1 cellular context compared by ENCODE assay signal in the genomic region with DNA sequence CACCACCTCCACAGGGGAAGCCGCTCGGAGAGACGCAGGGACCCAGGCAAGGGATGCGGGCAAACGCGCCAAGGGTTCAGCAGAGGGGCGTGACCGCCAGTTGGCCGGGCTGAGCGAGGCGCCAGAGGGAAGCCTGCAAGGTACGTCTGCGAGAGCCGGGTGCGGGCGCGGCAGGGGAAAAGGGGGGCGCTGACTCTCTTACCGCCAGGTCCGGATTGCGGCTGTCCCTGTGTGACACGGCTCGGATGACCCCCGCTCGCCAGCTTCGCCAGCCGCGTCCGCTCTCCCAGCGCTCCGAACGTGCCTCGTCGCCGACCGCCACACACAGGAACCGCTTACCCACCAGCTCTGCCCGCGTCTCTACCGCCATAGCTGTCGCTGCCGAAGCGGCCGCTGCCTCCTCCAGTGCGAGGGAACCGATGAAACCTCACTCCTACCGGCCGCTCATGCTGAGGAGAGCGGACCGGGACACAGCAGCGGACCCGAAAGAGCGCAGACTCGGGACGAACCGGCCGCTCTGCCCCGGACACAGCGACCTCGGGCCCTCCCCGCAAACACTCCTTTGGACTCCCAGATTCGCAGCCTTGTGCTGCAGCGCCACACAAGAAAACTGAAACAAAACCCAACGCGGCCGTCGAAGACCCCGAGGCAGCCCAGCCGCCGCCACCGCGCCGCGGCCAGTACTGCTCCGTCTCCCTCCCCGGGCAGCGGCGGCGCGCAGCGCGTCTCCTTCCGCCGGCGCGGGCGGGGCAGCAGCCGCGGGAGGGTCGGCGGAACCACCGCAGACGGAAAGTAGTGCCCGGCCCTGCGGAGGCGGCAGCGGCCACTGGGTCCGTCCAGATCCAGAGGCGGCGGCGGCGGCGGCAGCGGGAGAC.
A peak's percentile ranks its signal among the peaks of the same experiment; 100 is the strongest.
TF ChIP-seq lines count a peak whose summit lies in the region.

TSS of gene JMJD1C (minus strand) at position 685 of the 875 bp plus-strand sequence. CDS start at position 370, 315 bp downstream.

TF ChIP-seq in WTC11, 78 proteins besides CTCF, POLR2A, EP300 and RAD21 (continued from another document):
- TF ChIP-seq IRF2 (CRISPR knock-in tag; IDR thresholded peaks at IDR 0.05; ENCODE audit: borderline replicate concordance, low read depth) = no peak
- 0 out of 2 replicates have a peak, but pooled peaks have one; percentile 27 for TF ChIP-seq TP53 (CRISPR knock-in tag; IDR thresholded peaks at IDR 0.05)
- no peak for TF ChIP-seq GABPB1 (CRISPR knock-in tag; IDR thresholded peaks at IDR 0.05)
- TF ChIP-seq OVOL2 (CRISPR knock-in tag; IDR thresholded peaks at IDR 0.05; ENCODE audit: borderline replicate concordance) = no peak; the same call in 1 of the 2 replicates
- peak; percentile 57; the same call in 1 of the 2 replicates for TF ChIP-seq ATF1 (CRISPR knock-in tag; IDR thresholded peaks at IDR 0.05)
- TF ChIP-seq, protein P1, sequence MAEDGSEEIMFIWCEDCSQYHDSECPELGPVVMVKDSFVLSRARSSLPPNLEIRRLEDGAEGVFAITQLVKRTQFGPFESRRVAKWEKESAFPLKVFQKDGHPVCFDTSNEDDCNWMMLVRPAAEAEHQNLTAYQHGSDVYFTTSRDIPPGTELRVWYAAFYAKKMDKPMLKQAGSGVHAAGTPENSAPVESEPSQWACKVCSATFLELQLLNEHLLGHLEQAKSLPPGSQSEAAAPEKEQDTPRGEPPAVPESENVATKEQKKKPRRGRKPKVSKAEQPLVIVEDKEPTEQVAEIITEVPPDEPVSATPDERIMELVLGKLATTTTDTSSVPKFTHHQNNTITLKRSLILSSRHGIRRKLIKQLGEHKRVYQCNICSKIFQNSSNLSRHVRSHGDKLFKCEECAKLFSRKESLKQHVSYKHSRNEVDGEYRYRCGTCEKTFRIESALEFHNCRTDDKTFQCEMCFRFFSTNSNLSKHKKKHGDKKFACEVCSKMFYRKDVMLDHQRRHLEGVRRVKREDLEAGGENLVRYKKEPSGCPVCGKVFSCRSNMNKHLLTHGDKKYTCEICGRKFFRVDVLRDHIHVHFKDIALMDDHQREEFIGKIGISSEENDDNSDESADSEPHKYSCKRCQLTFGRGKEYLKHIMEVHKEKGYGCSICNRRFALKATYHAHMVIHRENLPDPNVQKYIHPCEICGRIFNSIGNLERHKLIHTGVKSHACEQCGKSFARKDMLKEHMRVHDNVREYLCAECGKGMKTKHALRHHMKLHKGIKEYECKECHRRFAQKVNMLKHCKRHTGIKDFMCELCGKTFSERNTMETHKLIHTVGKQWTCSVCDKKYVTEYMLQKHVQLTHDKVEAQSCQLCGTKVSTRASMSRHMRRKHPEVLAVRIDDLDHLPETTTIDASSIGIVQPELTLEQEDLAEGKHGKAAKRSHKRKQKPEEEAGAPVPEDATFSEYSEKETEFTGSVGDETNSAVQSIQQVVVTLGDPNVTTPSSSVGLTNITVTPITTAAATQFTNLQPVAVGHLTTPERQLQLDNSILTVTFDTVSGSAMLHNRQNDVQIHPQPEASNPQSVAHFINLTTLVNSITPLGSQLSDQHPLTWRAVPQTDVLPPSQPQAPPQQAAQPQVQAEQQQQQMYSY (CRISPR knock-in tag; IDR thresholded peaks at IDR 0.05) = no peak; the same call in 1 of the 2 replicates
- no peak for TF ChIP-seq ZNF396 (CRISPR knock-in tag; IDR thresholded peaks at IDR 0.05; ENCODE audit: borderline replicate concordance)
- TF ChIP-seq, protein P2, sequence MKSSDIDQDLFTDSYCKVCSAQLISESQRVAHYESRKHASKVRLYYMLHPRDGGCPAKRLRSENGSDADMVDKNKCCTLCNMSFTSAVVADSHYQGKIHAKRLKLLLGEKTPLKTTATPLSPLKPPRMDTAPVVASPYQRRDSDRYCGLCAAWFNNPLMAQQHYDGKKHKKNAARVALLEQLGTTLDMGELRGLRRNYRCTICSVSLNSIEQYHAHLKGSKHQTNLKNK (CRISPR knock-in tag; IDR thresholded peaks at IDR 0.05) = no peak
- TF ChIP-seq CREM (CRISPR knock-in tag; IDR thresholded peaks at IDR 0.05) = peak; percentile 35; the same call in 1 of the 2 replicates
- TF ChIP-seq ETV6 (CRISPR knock-in tag; IDR thresholded peaks at IDR 0.05) = peak; percentile 63
- TF ChIP-seq FOXP1 (CRISPR knock-in tag; IDR thresholded peaks at IDR 0.05; ENCODE audit: borderline replicate concordance) = peak; percentile 91
- TF ChIP-seq ZBTB21 (CRISPR knock-in tag; IDR thresholded peaks at IDR 0.05; ENCODE audit: borderline replicate concordance) = 0 out of 2 replicates have a peak, but pooled peaks have one; percentile 28
- TF ChIP-seq, protein P3, sequence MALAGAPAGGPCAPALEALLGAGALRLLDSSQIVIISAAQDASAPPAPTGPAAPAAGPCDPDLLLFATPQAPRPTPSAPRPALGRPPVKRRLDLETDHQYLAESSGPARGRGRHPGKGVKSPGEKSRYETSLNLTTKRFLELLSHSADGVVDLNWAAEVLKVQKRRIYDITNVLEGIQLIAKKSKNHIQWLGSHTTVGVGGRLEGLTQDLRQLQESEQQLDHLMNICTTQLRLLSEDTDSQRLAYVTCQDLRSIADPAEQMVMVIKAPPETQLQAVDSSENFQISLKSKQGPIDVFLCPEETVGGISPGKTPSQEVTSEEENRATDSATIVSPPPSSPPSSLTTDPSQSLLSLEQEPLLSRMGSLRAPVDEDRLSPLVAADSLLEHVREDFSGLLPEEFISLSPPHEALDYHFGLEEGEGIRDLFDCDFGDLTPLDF (CRISPR knock-in tag; IDR thresholded peaks at IDR 0.05) = no peak
- no peak for TF ChIP-seq ZNF263 (CRISPR knock-in tag; IDR thresholded peaks at IDR 0.05; ENCODE audit: low read depth)
- peak; percentile 7; the same call in 1 of the 2 replicates for TF ChIP-seq NR2C2 (CRISPR knock-in tag; IDR thresholded peaks at IDR 0.05)
- TF ChIP-seq RELA (CRISPR knock-in tag; IDR thresholded peaks at IDR 0.05; ENCODE audit: borderline replicate concordance) = peak; percentile 77; the same call in 1 of the 2 replicates
- no peak for TF ChIP-seq ATF3 (CRISPR knock-in tag; conservative IDR thresholded peaks at IDR 0.05)
- no peak for TF ChIP-seq ZNF121 (CRISPR knock-in tag; IDR thresholded peaks at IDR 0.05)
- TF ChIP-seq MXD4 (CRISPR knock-in tag; IDR thresholded peaks at IDR 0.05; ENCODE audit: borderline replicate concordance) = no peak
- TF ChIP-seq E2F5 (CRISPR knock-in tag; IDR thresholded peaks at IDR 0.05) = peak; percentile 77
- no peak for TF ChIP-seq ZSCAN18 (CRISPR knock-in tag; IDR thresholded peaks at IDR 0.05)
- no peak for TF ChIP-seq JAZF1 (CRISPR knock-in tag; IDR thresholded peaks at IDR 0.05)
- TF ChIP-seq HMGA2 (CRISPR knock-in tag; IDR thresholded peaks at IDR 0.05) = 0 out of 2 replicates have a peak, but pooled peaks have one; percentile 4
- TF ChIP-seq SOX15 (CRISPR knock-in tag; IDR thresholded peaks at IDR 0.05) = no peak
- peak; percentile 63; the same call in 1 of the 2 replicates for TF ChIP-seq ZNF416 (CRISPR knock-in tag; IDR thresholded peaks at IDR 0.05)
